26 cellular contexts compared by ENCODE assay signal in genomic region chr2:129806985-129807384, GRCh38.
"Had no signal": no experiment of that assay in that cellular context is flagged by ENCODE, and none has a peak within 500 bp of the region (broad histone marks: within the 10 kb centered on the region; RNA-seq: fewer than 3 reads in every experiment).

No MANE protein-coding gene starts in this region.

- ATAC-seq: activated CD8-positive, alpha-beta memory T cell treated with anti-CD3 and anti-CD28 coated beads, Interleukin-2, amount 10 ng/mL, durations not matched to agents 7 days and 5 days; activated CD8-positive, alpha-beta T cell treated with anti-CD3 and anti-CD28 coated beads, Interleukin-2, amount 10 ng/mL, durations not matched to agents 7 days and 5 days; activated naive CD8-positive, alpha-beta T cell treated with anti-CD3 and anti-CD28 coated beads, Interleukin-2, amount 50 U/mL, for 24 hours; esophagus mucosa; heart left ventricle; left lung; lower lobe of right lung; pancreas; sciatic nerve; stimulated activated naive CD8-positive, alpha-beta T cell treated with anti-CD3 and anti-CD28 coated beads, Interleukin-15, Interleukin-2, amounts not matched to agents 100 U/mL and 50 U/mL, for 24 hours had no signal

- H3K36me3 ChIP-seq: heart left ventricle, left lung, lower lobe of right lung, pancreas, prostate gland, transverse colon had no signal

- H3K4me3 ChIP-seq: heart left ventricle, left lung, lower lobe of right lung, pancreas, prostate gland, skin epidermis, testis, transverse colon had no signal

- H3K27ac ChIP-seq: heart left ventricle, left lung, lower lobe of right lung, pancreas, prostate gland, skin epidermis, testis, transverse colon had no signal

- H3K27me3 ChIP-seq: pancreas, testis, transverse colon had no signal

- H3K4me1 ChIP-seq: heart left ventricle, left lung, lower lobe of right lung, pancreas, prostate gland, testis, transverse colon had no signal

- DNase-seq: activated B cell treated with CpG ODN at 0.5 μM for 24 hours; activated CD8-positive, alpha-beta memory T cell treated with anti-CD3 and anti-CD28 coated beads, Interleukin-2, amount 10 ng/mL, durations not matched to agents 7 days and 5 days; activated CD8-positive, alpha-beta T cell treated with anti-CD3 and anti-CD28 coated beads, Interleukin-2, amount 10 ng/mL, durations not matched to agents 7 days and 5 days; activated naive CD8-positive, alpha-beta T cell treated with anti-CD3 and anti-CD28 coated beads, Interleukin-2, amount 50 U/mL, for 24 hours; activated T-cell treated with anti-CD3 and anti-CD28 coated beads, Interleukin-2, amount 50 U/mL, for 48 hours; amygdala; central memory CD4-positive, alpha-beta T cell; foreskin fibroblast; heart left ventricle; hypothalamus; kidney glomerular epithelial cell; lower lobe of right lung; nephron progenitor cell; nucleus accumbens; pancreas; stimulated activated CD4-positive, alpha-beta T cell treated with anti-CD3 and anti-CD28 coated beads, Interleukin-12 subunit alpha, Interleukin-12 subunit beta, amount 100 ng/mL, for 4 hours; stimulated activated CD4-positive, alpha-beta T cell treated with anti-CD3 and anti-CD28 coated beads, Interleukin-4, amount 100 ng/mL, for 1 hour; stimulated activated naive CD8-positive, alpha-beta T cell treated with anti-CD3 and anti-CD28 coated beads, Interleukin-15, Interleukin-2, amounts not matched to agents 100 U/mL and 50 U/mL, for 24 hours; T1000; testis; transverse colon had no signal

- H3K9me3 ChIP-seq: heart left ventricle, left lung, lower lobe of right lung, pancreas, prostate gland, testis, transverse colon had no signal
